Comparison of ENCODE assay signal across 18 cellular contexts in genomic region chr1:40806724-40807675, GRCh38. TPM values are rescaled to one million over a fixed set of nuclear protein-coding genes. Genes with fewer than 3 reads are reported as not detected.
DNase-seq lines count a peak whose midpoint lies in the region; ATAC-seq, FAIRE-seq and TF ChIP-seq lines count a peak whose summit lies in the region.
"Had no signal": no experiment of that assay in that cellular context is flagged by ENCODE, and none has a peak within 500 bp of the region (broad histone marks: within the 10 kb centered on the region; RNA-seq: fewer than 3 reads in every experiment).

No MANE protein-coding gene starts in this region.

- peak overlapping the region in 1 of 2 experiments; percentile 65; a peak in 2 of 4 replicates for H3K9ac ChIP-seq in K562 (ENCODE audit: insufficient read depth in 1 of 2, low read depth in 2 of 2, low read length in 2 of 2)

- FAIRE-seq in K562 (lab: Jason Lieb, UNC), result no peak
- FAIRE-seq in RCC 7860 (lab: Jason Lieb, UNC), result no peak
- FAIRE-seq: frontal cortex had no signal

- H3K36me3 ChIP-seq in K562 (ENCODE audit: control insufficient read depth, insufficient read depth, low read length) (no peaks in the 10 kb centered on the region), left ventricle myocardium inferior (no peaks in the 10 kb centered on the region), ovary (no peaks in the 10 kb centered on the region), uterus (no peaks in the 10 kb centered on the region)
- H3K36me3 ChIP-seq: adrenal gland had no signal

- intact Hi-C loops in K562 (cut with micrococcal nuclease), result no loop called here
- intact Hi-C loops in left ventricle myocardium inferior (cut with micrococcal nuclease), result no loop called here
- intact Hi-C loops in ovary (cut with DNase I), result no loop called here
- intact Hi-C loops in uterus (cut with DNase I; ENCODE audit: low total_unique reads), result no loop called here

- H3K27me3 ChIP-seq in K562 (ENCODE audit: control insufficient read depth in 2 of 2, insufficient read depth in 2 of 2, low read length in 2 of 2) (no peaks in the 10 kb centered on the region), left ventricle myocardium inferior (ENCODE audit: low read depth) (no peaks in the 10 kb centered on the region), ovary (no peaks in the 10 kb centered on the region), uterus (no peaks in the 10 kb centered on the region)
- H3K27me3 ChIP-seq: adrenal gland had no signal

- BruUV-seq in K562 (replicated peaks; lab: Mats Ljungman, UMichigan), result no TSS peak

- TF ChIP-seq POLR2A in K562 (conservative IDR thresholded peaks at IDR 0.05) (no peak), ovary (IDR thresholded peaks at IDR 0.05) (no peak), uterus (IDR thresholded peaks at IDR 0.05) (no peak)

- no peak overlapping the region for H3K4me2 ChIP-seq in K562 (ENCODE audit: insufficient read depth, low read length)

- TF ChIP-seq CTCF in K562 (IDR thresholded peaks at IDR 0.05 in 2 of 3, conservative IDR thresholded peaks at IDR 0.05 in 1 of 3; ENCODE audit: insufficient read depth in 2 of 3, low read depth in 1 of 3, low read length in 3 of 3) (no peak), left ventricle myocardium inferior (IDR thresholded peaks at IDR 0.05; ENCODE audit: borderline replicate concordance) (no peak), ovary (IDR thresholded peaks at IDR 0.05) (no peak), uterus (IDR thresholded peaks at IDR 0.05) (no peak)

- no peaks in the 10 kb centered on the region; the same call in 1 of the 2 replicates for H4K20me1 ChIP-seq in K562 (replicated peaks; ENCODE audit: control insufficient read depth, insufficient read depth, low read length)

- H3K4me1 ChIP-seq in K562 (replicated peaks in 1 of 2; ENCODE audit: control insufficient read depth in 2 of 2, insufficient read depth in 2 of 2, low read length in 2 of 2), result peaks cover 46 to 62% of the 10 kb centered on the region in 2 experiments
- H3K4me1 ChIP-seq in left ventricle myocardium inferior, result peaks cover 42% of the 10 kb centered on the region
- H3K4me1 ChIP-seq in ovary (ENCODE audit: insufficient read depth), result peaks cover 1% of the 10 kb centered on the region
- peaks cover 0 to 1% of the 10 kb centered on the region in 2 donors for H3K4me1 ChIP-seq in uterus

- H3K4me3 ChIP-seq in K562 (no peak overlapping the region), left ventricle myocardium inferior (peak overlapping the region; percentile 29), ovary (no peak overlapping the region), uterus (no peak overlapping the region)
- H3K4me3 ChIP-seq: adrenal gland, SK-N-MC had no signal

- POLR2A ChIA-PET in K562 (lab: Yijun Ruan, JAX), result interaction anchor here (0.6 to 1.4 kb wide), 7 partner anchors 10 to 633 kb away, joined by 3 to 5 read pairs (median 4); no protein-coding TSS in a partner anchor

- 60% methylated on average over 19 of the region's 19 CpGs for WGBS in K562 (ENCODE audit: insufficient coverage, low coverage, missing lambda C conversion rate)
- 45 to 55% (median 48%) methylated on average over 19 of the region's 19 CpGs for WGBS in ovary, 3 donors

- H3K9me3 ChIP-seq in K562 (replicated peaks; ENCODE audit: control insufficient read depth, insufficient read depth, low read depth, low read length), result no peaks in the 10 kb centered on the region
- H3K9me3 ChIP-seq in left ventricle myocardium inferior (replicated peaks), result no peaks in the 10 kb centered on the region
- H3K9me3 ChIP-seq in ovary, result no peaks in the 10 kb centered on the region
- H3K9me3 ChIP-seq in uterus, result no peaks in the 10 kb centered on the region
- H3K9me3 ChIP-seq: adrenal gland had no signal

- CTCF ChIA-PET in K562 (lab: Yijun Ruan, JAX; ENCODE audit: low intra/inter-chr PET ratio), result no interaction called here

- ATAC-seq in K562, result no peak
- ATAC-seq: activated CD8-positive, alpha-beta memory T cell treated with anti-CD3 and anti-CD28 coated beads, Interleukin-2, amount 10 ng/mL, durations not matched to agents 7 days and 5 days had no signal

- TF ChIP-seq EP300 in K562 (IDR thresholded peaks at IDR 0.05; ENCODE audit: low read length), result no peak
- TF ChIP-seq EP300 in ovary (IDR thresholded peaks at IDR 0.05), result no peak

- peaks cover 3% of the 10 kb centered on the region for H3K9me1 ChIP-seq in K562 (ENCODE audit: control insufficient read depth, insufficient read depth, low read length)

- in situ Hi-C loops in K562 (cut with MboI), result no loop called here

- no peak overlapping the region for H2AFZ ChIP-seq in K562 (ENCODE audit: low read depth, low read length)

- no peaks in the 10 kb centered on the region for H3K79me2 ChIP-seq in K562 (ENCODE audit: control insufficient read depth, insufficient read depth, low read length)

- DNase-seq in K562 (ENCODE audit: extremely low read depth in 1 of 4, low spot score in 3 of 4) (peak in 3 of 4 experiments; percentile 45 to 51 (median 50)), left ventricle myocardium inferior (peak; percentile 54), ovary (peak; percentile 48 to 64 (median 54)), uterus (peak; percentile 64 to 67), DMS53 (lab: John Stamatoyannopoulos, UW) (no peak), RCC 7860 (ENCODE audit: low spot score) (no peak)
- DNase-seq in activated naive CD4-positive, alpha-beta T cell treated with anti-CD3 and anti-CD28 coated beads, Interleukin-2, amount 50 U/mL, for 16 hours, result no peak
- DNase-seq: activated CD8-positive, alpha-beta memory T cell treated with anti-CD3 and anti-CD28 coated beads, Interleukin-2, amount 10 ng/mL, durations not matched to agents 7 days and 5 days; adrenal gland; NCI-H1930; NCI-H524; retina; T-helper 9 cell had no signal

- H3K27ac ChIP-seq in K562 (ENCODE audit: extremely low read depth, low read depth, low read length), result no peak overlapping the region
- peak overlapping the region; percentile 68 for H3K27ac ChIP-seq in left ventricle myocardium inferior (replicated peaks)
- peak overlapping the region in 1 of 2 donors; percentile 21 for H3K27ac ChIP-seq in ovary
- H3K27ac ChIP-seq in uterus, result peak overlapping the region; percentile 65 to 70
- H3K27ac ChIP-seq: SK-N-MC had no signal

- TF ChIP-seq RAD21 in K562 (CRISPR knock-in tag; conservative IDR thresholded peaks at IDR 0.05 in 1 of 2, IDR thresholded peaks at IDR 0.05 in 1 of 2), result no peak

TF ChIP-seq in K562, 482 proteins besides CTCF, POLR2A, EP300 and RAD21 (continues in another document):
- TF ChIP-seq TFAM (CRISPR knock-in tag; conservative IDR thresholded peaks at IDR 0.05) (no peak), NCOA4 (IDR thresholded peaks at IDR 0.05; ENCODE audit: partially characterized antibody) (no peak)

RNA-seq across cellular contexts. Expression of gene KCNQ4, which starts 23.4 kb away (rescaled TPM):
- total RNA-seq in K562 (2011; cell fraction: chromatin; rRNA removed; ENCODE audit: low replicate concordance), result 4.1 and 12.8 TPM in 2 replicates
- total RNA-seq in K562 (2011; cell fraction: nucleolus; rRNA removed), result 7.4 and 7.5 TPM in 2 replicates
- total RNA-seq in K562 (2011; cell fraction: nucleoplasm; rRNA removed), result 4.4 and 4.6 TPM in 2 replicates
- total RNA-seq in K562 (2014; rRNA removed) (1.6 and 1.8 TPM in 2 replicates), K562 (2014; rRNA removed; fragmentation: Illumina TruSeq; extraction: Trizol) (0.64 and 0.76 TPM in 2 replicates), K562 (2015; rRNA removed; fragmentation: Illumina TruSeq; extraction: Trizol) (0.72 and 0.79 TPM in 2 replicates), K562 (2021) (3.8 and 4.1 TPM in 2 replicates), left ventricle myocardium inferior (1.5 TPM), ovary (1 to 10 TPM in 2 of 7 donors, under 1 TPM in 5; 0.36 to 3.1 (median 0.84) TPM), uterus (10 to 100 TPM in 1 of 4 donors, 1 to 10 TPM in 2, not detected in 1; 2.7 to 13.4 (median 7.4) TPM)
- polyA plus RNA-seq in K562 (2011; rRNA removed) (0.79 and 1.7 TPM in 2 replicates), K562 (2014; fragmentation: Illumina TruSeq; extraction: Trizol) (3.5 and 3.8 TPM in 2 replicates), K562 (2014; fragmentation: Nextera tagmentation; extraction: Ambion mirVana) (under 1 TPM; 0.07 to 0.27 TPM), K562 (2014; rRNA removed) (3.4 and 3.7 TPM in 2 replicates), ovary (1 to 10 TPM in 1 of 2 donors, under 1 TPM in 1; 0.73 to 1.1 TPM)
- 1.1 and 1.3 TPM in 2 replicates for polyA plus RNA-seq in K562 (2011; cell fraction: cytosol; rRNA removed)
- 6.3 and 9.8 TPM in 2 replicates for polyA plus RNA-seq in K562 (2011; cell fraction: nucleus; rRNA removed)
- 2.5 and 4.6 TPM in 2 replicates for polyA plus RNA-seq in K562 (2012)
- 0.42 and 0.49 TPM in 2 replicates for polyA minus RNA-seq in K562 (2011; rRNA and poly(A)+ RNA removed)
- polyA minus RNA-seq in K562 (2011; cell fraction: cytosol; rRNA and poly(A)+ RNA removed), result 1.0 TPM in 2 replicates
- 3.6 and 3.7 TPM in 2 replicates for polyA minus RNA-seq in K562 (2011; cell fraction: nucleus; rRNA and poly(A)+ RNA removed)
- total RNA-seq: lung microvascular endothelial cell, MCF 10A had no signal
- polyA plus RNA-seq: neural cell had no signal

RNA-seq across cellular contexts. Expression of gene CITED4, which starts 55.2 kb away (rescaled TPM):
- 0.37 TPM in 1 of 2 replicates, not detected in the other for total RNA-seq in K562 (2011; cell fraction: chromatin; rRNA removed; ENCODE audit: low replicate concordance)
- 0.92 and 1.0 TPM in 2 replicates for total RNA-seq in K562 (2011; cell fraction: nucleolus; rRNA removed)
- total RNA-seq in K562 (2011; cell fraction: nucleoplasm; rRNA removed), result 0.51 TPM in 1 of 2 replicates, not detected in the other
- 0.36 and 0.69 TPM in 2 replicates for total RNA-seq in K562 (2014; rRNA removed)
- total RNA-seq in K562 (2014; rRNA removed; fragmentation: Illumina TruSeq; extraction: Trizol), result 0.11 TPM in 1 of 2 replicates, not detected in the other
- total RNA-seq in K562 (2015; rRNA removed; fragmentation: Illumina TruSeq; extraction: Trizol), result 0.11 TPM in 1 of 2 replicates, not detected in the other
- 0.89 and 1.2 TPM in 2 replicates for total RNA-seq in K562 (2021)
- 0.07 and 0.17 TPM in 2 replicates for polyA plus RNA-seq in K562 (2011; rRNA removed)
- 0.04 and 1.2 TPM in 2 replicates for polyA plus RNA-seq in K562 (2011; cell fraction: cytosol; rRNA removed)
- 0.08 and 0.85 TPM in 2 replicates for polyA plus RNA-seq in K562 (2011; cell fraction: nucleus; rRNA removed)
- polyA plus RNA-seq in K562 (2012), result 0.51 and 1.2 TPM in 2 replicates
- 0.12 TPM in 1 of 2 replicates, not detected in the other for polyA plus RNA-seq in K562 (2014; fragmentation: Illumina TruSeq; extraction: Trizol)
- polyA plus RNA-seq in K562 (2014; fragmentation: Nextera tagmentation; extraction: Ambion mirVana), result not detected
- polyA plus RNA-seq in K562 (2014; rRNA removed), result 0.23 and 0.48 TPM in 2 replicates
- not detected in 2 replicates for polyA minus RNA-seq in K562 (2011; rRNA and poly(A)+ RNA removed)
- not detected in 2 replicates for polyA minus RNA-seq in K562 (2011; cell fraction: cytosol; rRNA and poly(A)+ RNA removed)
- 0.44 and 0.54 TPM in 2 replicates for polyA minus RNA-seq in K562 (2011; cell fraction: nucleus; rRNA and poly(A)+ RNA removed)
- total RNA-seq in left ventricle myocardium inferior, result 24.4 TPM
- 100 to 1,000 TPM in 1 of 7 donors, 10 to 100 TPM in 6; 16.4 to 149 (median 24.3) TPM for total RNA-seq in ovary
- 1 to 10 TPM in 1 of 2 donors, under 1 TPM in 1; 0.75 to 5.2 TPM for polyA plus RNA-seq in ovary
- total RNA-seq in uterus, result 10 to 100 TPM in 3 of 4 donors, 1 to 10 TPM in 1; 4.1 to 99.9 (median 19.9) TPM

Comparison
In these comparisons a context has a peak if more than half of its experiments do, and no peak if none do; other contexts are left out.
1. DNase-seq: peak in K562 (3 of 4), left ventricle myocardium inferior (single experiment), ovary (5 of 5) and uterus (2 of 2); none in activated naive CD4-positive, alpha-beta T cell treated with anti-CD3 and anti-CD28 coated beads, Interleukin-2, amount 50 U/mL, for 16 hours (single experiment), DMS53 (single experiment) and RCC 7860 (single experiment).